ENCODE assay signal across 17 cellular contexts in the genomic region with DNA sequence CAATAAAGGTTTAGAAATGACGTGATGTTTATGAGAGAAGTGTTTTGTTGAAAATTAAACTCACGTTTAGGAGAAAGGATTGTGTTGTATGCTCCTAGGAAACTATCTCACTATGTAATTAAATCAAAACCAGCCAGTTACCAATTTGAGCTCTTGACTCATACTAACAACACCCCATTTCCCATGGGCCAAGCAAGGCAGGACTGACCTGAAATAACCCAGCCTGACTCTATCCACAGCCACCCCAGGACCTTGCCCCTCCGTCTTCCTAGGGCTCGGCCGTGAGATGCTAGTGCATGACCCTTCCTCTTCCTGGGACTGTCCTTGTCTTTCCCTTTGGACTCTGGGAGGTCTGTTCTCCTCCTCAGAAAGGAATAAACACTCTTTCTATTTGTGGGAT. TPM values are rescaled to one million over a fixed set of nuclear protein-coding genes. Genes with fewer than 3 reads are reported as not detected.
DNase-seq lines count a peak whose midpoint lies in the region; ATAC-seq and TF ChIP-seq lines count a peak whose summit lies in the region.
"Had no signal": no experiment of that assay in that cellular context is flagged by ENCODE, and none has a peak within 500 bp of the region (broad histone marks: within the 10 kb centered on the region; RNA-seq: fewer than 3 reads in every experiment).

No MANE protein-coding gene starts in this region.

- POLR2A ChIA-PET in GM10248 (lab: Yijun Ruan, JAX): no interaction called here
- POLR2A ChIA-PET in CD4-positive, alpha-beta memory T cell (lab: Charles Lee; ENCODE audit: partially characterized antibody): no interaction called here

- H3K9me3 ChIP-seq in BE2C (no peaks in the 10 kb centered on the region), heart left ventricle (no peaks in the 10 kb centered on the region)
- H3K9me3 ChIP-seq in CD4-positive, alpha-beta memory T cell (ENCODE audit: control insufficient read depth in 1 of 2, low read length in 2 of 2): no peaks in the 10 kb centered on the region
- H3K9me3 ChIP-seq: left lung had no signal

- intact Hi-C loops in heart left ventricle (cut with DNase I): no loop called here
- intact Hi-C loops in CD4-positive, alpha-beta memory T cell (cut with micrococcal nuclease): no loop called here

- ATAC-seq in SK-N-SH treated with all-trans-retinoic acid at 6 μM for 48 hours: peak; percentile 87
- ATAC-seq in heart left ventricle: peak; percentile 86 to 92 (median 88)
- ATAC-seq in HG03045 (IDR thresholded peaks at IDR 0.05; ENCODE audit: unreplicated experiment): no peak
- ATAC-seq: left lung had no signal

- CTCF ChIA-PET in GM10248 (lab: Yijun Ruan, JAX): no interaction called here
- CTCF ChIA-PET in CD4-positive, alpha-beta memory T cell (lab: Charles Lee; ENCODE audit: partially characterized antibody): no interaction called here

- H3K4me1 Mint-ChIP-seq in CD4-positive, alpha-beta memory T cell: no peaks in the 10 kb centered on the region
- H3K4me1 Mint-ChIP-seq: neural crest cell had no signal

- H3K27me3 ChIP-seq in BE2C: no peaks in the 10 kb centered on the region
- H3K27me3 ChIP-seq in heart left ventricle: no peaks in the 10 kb centered on the region
- no peaks in the 10 kb centered on the region for H3K27me3 ChIP-seq in CD4-positive, alpha-beta memory T cell (ENCODE audit: insufficient read depth, low read length)
- H3K27me3 ChIP-seq: left lung had no signal

- H3K4me1 ChIP-seq in BE2C: peaks cover 19% of the 10 kb centered on the region
- peaks cover 0 to 91% (median 52%) of the 10 kb centered on the region in 12 donors for H3K4me1 ChIP-seq in heart left ventricle
- no peaks in the 10 kb centered on the region for H3K4me1 ChIP-seq in CD4-positive, alpha-beta memory T cell (ENCODE audit: insufficient read depth, low read length)

- H3K36me3 Mint-ChIP-seq in CD4-positive, alpha-beta memory T cell: no peaks in the 10 kb centered on the region

- WGBS in heart left ventricle, 4 donors: 17 to 55% (median 32%) methylated on average over 5 of the region's 5 CpGs

- TF ChIP-seq POLR2A in heart left ventricle (IDR thresholded peaks at IDR 0.05): no peak

- H3K27ac Mint-ChIP-seq in CD4-positive, alpha-beta memory T cell: no peak overlapping the region
- H3K27ac Mint-ChIP-seq: T-helper 2 cell treated with Interferon-gamma antibody and Interleukin-4, amounts not matched to agents 5 μg/mL and 100 μg/mL, for 36 hours had no signal

- TF ChIP-seq CTCF in BE2C (IDR thresholded peaks at IDR 0.05; ENCODE audit: low read depth, low read length) (no peak), heart left ventricle (IDR thresholded peaks at IDR 0.05) (no peak), GM10248 (IDR thresholded peaks at IDR 0.05; ENCODE audit: control extremely low read depth, extremely low read depth, low read depth, missing control alignments) (no peak)

- H3K27ac ChIP-seq in heart left ventricle: peak overlapping the region in 6 of 12 donors; percentile 28 to 62 (median 42)
- H3K27ac ChIP-seq in CD4-positive, alpha-beta memory T cell (ENCODE audit: low read depth, low read length): no peak overlapping the region
- H3K27ac ChIP-seq: left lung, RWPE1 had no signal

- no peaks in the 10 kb centered on the region for H3K36me3 ChIP-seq in BE2C
- peaks cover 0 to 4% (median 0%) of the 10 kb centered on the region in 9 donors for H3K36me3 ChIP-seq in heart left ventricle
- no peaks in the 10 kb centered on the region for H3K36me3 ChIP-seq in CD4-positive, alpha-beta memory T cell (ENCODE audit: insufficient read depth, low read length)

- DNase-seq in BE2C: peak; percentile 76
- peak; percentile 40 to 71 (median 59) for DNase-seq in heart left ventricle
- DNase-seq in renal cortical epithelial cell (ENCODE audit: low read depth): peak; percentile 71
- no peak for DNase-seq in GM10248 (ENCODE audit: extremely low spot score)
- DNase-seq in NCI-H1417 (lab: John Stamatoyannopoulos, UW): no peak
- DNase-seq in CD4-positive, alpha-beta memory T cell: no peak
- DNase-seq: activated CD4-positive, alpha-beta T cell treated with anti-CD3 and anti-CD28 coated beads for 48 hours; activated T-cell treated with anti-CD3 and anti-CD28 coated beads, Interleukin-2, amount 50 U/mL, for 48 hours; IMR-90; left lung; NCI-H1436; NCI-H510A had no signal

- H3K27me3 Mint-ChIP-seq in CD4-positive, alpha-beta memory T cell: peaks cover 0 to 2% of the 10 kb centered on the region in 2 donors

- H3K9me3 Mint-ChIP-seq in CD4-positive, alpha-beta memory T cell: peaks cover 0 to 4% (median 0%) of the 10 kb centered on the region in 8 donors
- H3K9me3 Mint-ChIP-seq: neural crest cell had no signal

- no peak overlapping the region for H3K4me3 Mint-ChIP-seq in CD4-positive, alpha-beta memory T cell
- H3K4me3 Mint-ChIP-seq: neural crest cell; T-helper 2 cell treated with Interferon-gamma antibody and Interleukin-4, amounts not matched to agents 5 μg/mL and 100 μg/mL, for 36 hours had no signal

- H3K4me3 ChIP-seq in BE2C (ENCODE audit: low read depth, low read length) (no peak overlapping the region), heart left ventricle (no peak overlapping the region)
- H3K4me3 ChIP-seq in CD4-positive, alpha-beta memory T cell (ENCODE audit: low read length in 2 of 2): no peak overlapping the region
- H3K4me3 ChIP-seq: left lung had no signal

TF ChIP-seq in SK-N-SH treated with all-trans-retinoic acid at 6 μM for 48 hours, 23 proteins besides CTCF, POLR2A, EP300 and RAD21 (continues in another document):
- TF ChIP-seq, protein P1, sequence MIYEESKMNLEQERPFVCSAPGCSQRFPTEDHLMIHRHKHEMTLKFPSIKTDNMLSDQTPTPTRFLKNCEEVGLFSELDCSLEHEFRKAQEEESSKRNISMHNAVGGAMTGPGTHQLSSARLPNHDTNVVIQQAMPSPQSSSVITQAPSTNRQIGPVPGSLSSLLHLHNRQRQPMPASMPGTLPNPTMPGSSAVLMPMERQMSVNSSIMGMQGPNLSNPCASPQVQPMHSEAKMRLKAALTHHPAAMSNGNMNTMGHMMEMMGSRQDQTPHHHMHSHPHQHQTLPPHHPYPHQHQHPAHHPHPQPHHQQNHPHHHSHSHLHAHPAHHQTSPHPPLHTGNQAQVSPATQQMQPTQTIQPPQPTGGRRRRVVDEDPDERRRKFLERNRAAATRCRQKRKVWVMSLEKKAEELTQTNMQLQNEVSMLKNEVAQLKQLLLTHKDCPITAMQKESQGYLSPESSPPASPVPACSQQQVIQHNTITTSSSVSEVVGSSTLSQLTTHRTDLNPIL (CRISPR knock-in tag; IDR thresholded peaks at IDR 0.05; ENCODE audit: low read depth): no peak; the same call in 1 of the 2 replicates
- TF ChIP-seq BACH2 (CRISPR knock-in tag; IDR thresholded peaks at IDR 0.05; ENCODE audit: borderline replicate concordance) (no peak), GLIS3 (CRISPR knock-in tag; IDR thresholded peaks at IDR 0.05) (no peak), ESRRG (CRISPR knock-in tag; IDR thresholded peaks at IDR 0.05) (no peak), PPARA (CRISPR knock-in tag; IDR thresholded peaks at IDR 0.05; ENCODE audit: borderline replicate concordance) (no peak)
- TF ChIP-seq, protein P2, sequence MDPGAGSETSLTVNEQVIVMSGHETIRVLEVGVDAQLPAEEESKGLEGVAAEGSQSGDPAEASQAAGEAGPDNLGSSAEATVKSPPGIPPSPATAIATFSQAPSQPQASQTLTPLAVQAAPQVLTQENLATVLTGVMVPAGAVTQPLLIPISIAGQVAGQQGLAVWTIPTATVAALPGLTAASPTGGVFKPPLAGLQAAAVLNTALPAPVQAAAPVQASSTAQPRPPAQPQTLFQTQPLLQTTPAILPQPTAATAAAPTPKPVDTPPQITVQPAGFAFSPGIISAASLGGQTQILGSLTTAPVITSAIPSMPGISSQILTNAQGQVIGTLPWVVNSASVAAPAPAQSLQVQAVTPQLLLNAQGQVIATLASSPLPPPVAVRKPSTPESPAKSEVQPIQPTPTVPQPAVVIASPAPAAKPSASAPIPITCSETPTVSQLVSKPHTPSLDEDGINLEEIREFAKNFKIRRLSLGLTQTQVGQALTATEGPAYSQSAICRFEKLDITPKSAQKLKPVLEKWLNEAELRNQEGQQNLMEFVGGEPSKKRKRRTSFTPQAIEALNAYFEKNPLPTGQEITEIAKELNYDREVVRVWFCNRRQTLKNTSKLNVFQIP (CRISPR knock-in tag; IDR thresholded peaks at IDR 0.05; ENCODE audit: borderline replicate concordance, low read depth): no peak
- TF ChIP-seq, protein P3, sequence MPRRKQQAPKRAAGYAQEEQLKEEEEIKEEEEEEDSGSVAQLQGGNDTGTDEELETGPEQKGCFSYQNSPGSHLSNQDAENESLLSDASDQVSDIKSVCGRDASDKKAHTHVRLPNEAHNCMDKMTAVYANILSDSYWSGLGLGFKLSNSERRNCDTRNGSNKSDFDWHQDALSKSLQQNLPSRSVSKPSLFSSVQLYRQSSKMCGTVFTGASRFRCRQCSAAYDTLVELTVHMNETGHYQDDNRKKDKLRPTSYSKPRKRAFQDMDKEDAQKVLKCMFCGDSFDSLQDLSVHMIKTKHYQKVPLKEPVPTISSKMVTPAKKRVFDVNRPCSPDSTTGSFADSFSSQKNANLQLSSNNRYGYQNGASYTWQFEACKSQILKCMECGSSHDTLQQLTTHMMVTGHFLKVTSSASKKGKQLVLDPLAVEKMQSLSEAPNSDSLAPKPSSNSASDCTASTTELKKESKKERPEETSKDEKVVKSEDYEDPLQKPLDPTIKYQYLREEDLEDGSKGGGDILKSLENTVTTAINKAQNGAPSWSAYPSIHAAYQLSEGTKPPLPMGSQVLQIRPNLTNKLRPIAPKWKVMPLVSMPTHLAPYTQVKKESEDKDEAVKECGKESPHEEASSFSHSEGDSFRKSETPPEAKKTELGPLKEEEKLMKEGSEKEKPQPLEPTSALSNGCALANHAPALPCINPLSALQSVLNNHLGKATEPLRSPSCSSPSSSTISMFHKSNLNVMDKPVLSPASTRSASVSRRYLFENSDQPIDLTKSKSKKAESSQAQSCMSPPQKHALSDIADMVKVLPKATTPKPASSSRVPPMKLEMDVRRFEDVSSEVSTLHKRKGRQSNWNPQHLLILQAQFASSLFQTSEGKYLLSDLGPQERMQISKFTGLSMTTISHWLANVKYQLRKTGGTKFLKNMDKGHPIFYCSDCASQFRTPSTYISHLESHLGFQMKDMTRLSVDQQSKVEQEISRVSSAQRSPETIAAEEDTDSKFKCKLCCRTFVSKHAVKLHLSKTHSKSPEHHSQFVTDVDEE (CRISPR knock-in tag; IDR thresholded peaks at IDR 0.05): peak; percentile 49; the same call in 1 of the 2 replicates

RNA-seq across cellular contexts. Expression of a gene that starts 16.4 kb away (rescaled TPM):
- 0.73 TPM for polyA plus RNA-seq in BE2C (2012; ENCODE audit: insufficient read depth, insufficient read length, low read depth)
- 10 to 100 TPM in 6 of 9 donors, 1 to 10 TPM in 3; 8.5 to 37.4 (median 11.0) TPM for total RNA-seq in heart left ventricle
- 1 to 10 TPM; 2.0 to 3.2 TPM for polyA plus RNA-seq in heart left ventricle
- 0.70 and 2.1 TPM in 2 replicates for total RNA-seq in renal cortical epithelial cell
- total RNA-seq in CD4-positive, alpha-beta memory T cell: under 1 TPM; 0.55 to 0.83 TPM
- under 1 TPM in 1 of 2 donors, not detected in 1; 0.08 TPM for polyA plus RNA-seq in CD4-positive, alpha-beta memory T cell
- polyA plus RNA-seq: IMR-90 had no signal

Comparison
In these comparisons a context has a peak if more than half of its experiments do, and no peak if none do; other contexts are left out.
1. DNase-seq: peak in BE2C (single experiment), heart left ventricle (5 of 5) and renal cortical epithelial cell (single experiment); none in GM10248 (single experiment), NCI-H1417 (0 of 3) and CD4-positive, alpha-beta memory T cell (0 of 5).